Comparison of ENCODE assay signal across 6 cellular contexts in genomic region chr5:7445066-7445465, GRCh38. TPM values are rescaled to one million over a fixed set of nuclear protein-coding genes. Genes with fewer than 3 reads are reported as not detected.
"Had no signal": no experiment of that assay in that cellular context is flagged by ENCODE, and none has a peak within 500 bp of the region (broad histone marks: within the 10 kb centered on the region; RNA-seq: fewer than 3 reads in every experiment).

No MANE protein-coding gene starts in this region.

- DNase-seq: H9, HCEC 1CT had no signal

- H3K27ac Mint-ChIP-seq: GM23338, IgD-negative memory B cell had no signal

- H3K4me1 Mint-ChIP-seq: IgD-negative memory B cell had no signal

- ATAC-seq: GM23338, HepG2 had no signal

- H3K9me3 Mint-ChIP-seq: GM23338 had no signal

- H3K27ac ChIP-seq: HL-60 had no signal

- H3K4me3 ChIP-seq: GM23338 had no signal

- H3K36me3 Mint-ChIP-seq: IgD-negative memory B cell had no signal

- H3K4me3 Mint-ChIP-seq: GM23338, H9, IgD-negative memory B cell had no signal

- H3K27me3 Mint-ChIP-seq: IgD-negative memory B cell had no signal

RNA-seq across cellular contexts. Expression of gene ADCY2, which starts 49.1 kb away (rescaled TPM):
- total RNA-seq: HepG2 had no signal
